ENCODE assay signal across 10 cellular contexts in the genomic region with DNA sequence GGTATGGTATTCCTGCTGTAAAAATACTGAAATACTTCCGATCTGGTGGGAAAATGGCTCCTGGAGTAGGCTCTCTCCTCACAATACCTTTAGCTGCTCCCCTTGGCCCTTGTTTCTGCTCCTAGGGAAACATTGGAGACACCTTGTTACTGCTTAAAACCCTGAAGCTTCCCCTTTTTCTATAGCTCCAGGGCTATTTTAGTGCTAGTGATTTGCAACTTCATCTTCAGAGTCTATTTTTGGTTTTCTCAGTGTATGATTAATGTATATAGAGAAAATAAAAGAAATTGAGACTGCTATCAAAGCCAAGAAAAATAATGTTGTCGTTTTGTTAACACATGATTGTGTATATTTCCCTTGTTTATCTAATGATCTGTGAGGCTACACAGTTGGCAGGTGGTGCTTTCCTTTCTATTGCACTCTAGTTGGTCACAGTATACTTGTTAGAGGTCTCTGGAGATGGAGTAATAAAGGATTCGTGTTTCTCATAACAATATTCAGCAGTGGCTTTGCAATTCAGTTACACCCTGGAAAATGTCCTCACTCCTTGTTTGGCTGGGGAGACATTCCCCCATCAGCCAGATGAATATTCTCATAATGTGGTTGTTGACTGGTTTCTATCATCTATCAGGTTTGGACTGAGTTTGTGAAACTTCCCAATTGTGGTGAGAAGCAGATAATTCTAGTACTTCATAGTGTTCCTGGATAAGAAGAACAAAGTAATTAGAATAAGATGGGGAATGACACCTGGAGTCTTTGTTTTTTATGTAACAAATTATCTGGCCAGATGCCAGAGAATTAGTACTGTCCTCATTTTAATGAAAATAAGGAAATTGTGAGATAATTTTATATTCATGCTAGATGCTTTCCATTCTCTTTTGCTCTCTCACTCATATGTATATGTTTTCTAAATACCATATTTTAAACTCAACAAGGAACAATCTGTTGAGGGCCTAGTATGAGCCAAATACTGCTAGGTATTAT. TPM values are rescaled to one million over a fixed set of nuclear protein-coding genes. Genes with fewer than 3 reads are reported as not detected.
DNase-seq lines count a peak whose midpoint lies in the region; ATAC-seq and TF ChIP-seq lines count a peak whose summit lies in the region.
"Had no signal": no experiment of that assay in that cellular context is flagged by ENCODE, and none has a peak within 500 bp of the region (broad histone marks: within the 10 kb centered on the region; RNA-seq: fewer than 3 reads in every experiment).

No MANE protein-coding gene starts in this region.

- WGBS in psoas muscle, 3 donors = 46 to 57% (median 56%) methylated on average over 3 of the region's 3 CpGs

- H3K4me3 Mint-ChIP-seq in activated T-helper 17 cell treated with anti-CD3 and anti-CD28 coated beads, Interleukin-2, amount 50 U/mL, for 72 hours = no peak overlapping the region

- intact Hi-C loops in psoas muscle (cut with DNase I) = no loop called here

- DNase-seq in NCI-H2107 (lab: John Stamatoyannopoulos, UW) = peak; percentile 76
- DNase-seq in activated CD4-positive, alpha-beta T cell treated with anti-CD3 and anti-CD28 coated beads for 4 hours = no peak
- no peak for DNase-seq in GOT3 (lab: John Stamatoyannopoulos, UW)
- no peak for DNase-seq in psoas muscle
- no peak for DNase-seq in foreskin fibroblast
- DNase-seq: left ventricle myocardium superior; stimulated activated CD4-positive, alpha-beta T cell treated with anti-CD3 and anti-CD28 coated beads, Interleukin-2, amount 100 ng/mL, for 48 hours had no signal

- POLR2A ChIA-PET in HEK293 (lab: Yijun Ruan, JAX) = no interaction called here

- H3K36me3 Mint-ChIP-seq in activated T-helper 17 cell treated with anti-CD3 and anti-CD28 coated beads, Interleukin-2, amount 50 U/mL, for 72 hours (ENCODE audit: low read depth) = no peaks in the 10 kb centered on the region

- no peaks in the 10 kb centered on the region for H3K27me3 Mint-ChIP-seq in activated T-helper 17 cell treated with anti-CD3 and anti-CD28 coated beads, Interleukin-2, amount 50 U/mL, for 72 hours

- CTCF ChIA-PET in HEK293 (lab: Yijun Ruan, JAX) = no interaction called here

- H3K4me3 ChIP-seq in HEK293 (ENCODE audit: low read depth, low read length) = no peak overlapping the region
- no peak overlapping the region for H3K4me3 ChIP-seq in neutrophil (ENCODE audit: low read depth in 1 of 2, low read length in 1 of 2)
- no peak overlapping the region for H3K4me3 ChIP-seq in psoas muscle
- H3K4me3 ChIP-seq in foreskin fibroblast (ENCODE audit: low read depth in 1 of 2, low read length in 2 of 2) = no peak overlapping the region

- no peaks in the 10 kb centered on the region for H3K9me3 Mint-ChIP-seq in activated T-helper 17 cell treated with anti-CD3 and anti-CD28 coated beads, Interleukin-2, amount 50 U/mL, for 72 hours

- H3K27me3 ChIP-seq in neutrophil = no peaks in the 10 kb centered on the region
- H3K27me3 ChIP-seq in psoas muscle (ENCODE audit: insufficient read depth in 3 of 3, low read length in 2 of 3) = no peaks in the 10 kb centered on the region

- H3K27ac ChIP-seq in HEK293 (ENCODE audit: extremely low read depth, low read depth, low read length) (no peak overlapping the region), neutrophil (peak overlapping the region; percentile 57), psoas muscle (no peak overlapping the region)

- H3K9me3 ChIP-seq in HEK293 (ENCODE audit: control insufficient read depth, insufficient read depth, low read depth, low read length) (no peaks in the 10 kb centered on the region), neutrophil (no peaks in the 10 kb centered on the region), psoas muscle (no peaks in the 10 kb centered on the region)

- H3K4me1 ChIP-seq in HEK293 (ENCODE audit: control insufficient read depth, insufficient read depth, low read length) (peaks cover 12% of the 10 kb centered on the region; the same call in 1 of the 2 replicates), neutrophil (ENCODE audit: control insufficient read depth in 1 of 2, insufficient read depth in 1 of 2, low read depth in 1 of 2, low read length in 1 of 2) (peaks cover 25 to 31% of the 10 kb centered on the region in 2 experiments), psoas muscle (no peaks in the 10 kb centered on the region)

- peak overlapping the region; percentile 12 for H3K27ac Mint-ChIP-seq in activated T-helper 17 cell treated with anti-CD3 and anti-CD28 coated beads, Interleukin-2, amount 50 U/mL, for 72 hours

- TF ChIP-seq CTCF in HEK293 (tag by site-specific recombination; IDR thresholded peaks at IDR 0.05) = no peak
- no peak for TF ChIP-seq CTCF in neutrophil (IDR thresholded peaks at IDR 0.05)
- no peak for TF ChIP-seq CTCF in psoas muscle (IDR thresholded peaks at IDR 0.05)
- TF ChIP-seq CTCF in foreskin fibroblast (IDR thresholded peaks at IDR 0.05; ENCODE audit: low read depth, low read length) = no peak

- H3K4me1 Mint-ChIP-seq in activated T-helper 17 cell treated with anti-CD3 and anti-CD28 coated beads, Interleukin-2, amount 50 U/mL, for 72 hours = peaks cover 21% of the 10 kb centered on the region

- H3K36me3 ChIP-seq in HEK293 (ENCODE audit: control insufficient read depth in 2 of 2, insufficient read depth in 1 of 2, low read length in 2 of 2) = no peaks in the 10 kb centered on the region
- H3K36me3 ChIP-seq in neutrophil = no peaks in the 10 kb centered on the region
- H3K36me3 ChIP-seq in psoas muscle (ENCODE audit: insufficient read depth in 1 of 2, low read depth in 1 of 2) = no peaks in the 10 kb centered on the region

- no peak for ATAC-seq in activated T-helper 17 cell treated with anti-CD3 and anti-CD28 coated beads, Interleukin-2, amount 50 U/mL, for 72 hours (replicated peaks)
- no peak for ATAC-seq in psoas muscle

TF ChIP-seq in HEK293, 187 proteins besides CTCF, POLR2A, EP300 and RAD21:
- no peak for TF ChIP-seq ZFHX2 (tag by site-specific recombination; conservative IDR thresholded peaks at IDR 0.05)
- TF ChIP-seq, protein P1, sequence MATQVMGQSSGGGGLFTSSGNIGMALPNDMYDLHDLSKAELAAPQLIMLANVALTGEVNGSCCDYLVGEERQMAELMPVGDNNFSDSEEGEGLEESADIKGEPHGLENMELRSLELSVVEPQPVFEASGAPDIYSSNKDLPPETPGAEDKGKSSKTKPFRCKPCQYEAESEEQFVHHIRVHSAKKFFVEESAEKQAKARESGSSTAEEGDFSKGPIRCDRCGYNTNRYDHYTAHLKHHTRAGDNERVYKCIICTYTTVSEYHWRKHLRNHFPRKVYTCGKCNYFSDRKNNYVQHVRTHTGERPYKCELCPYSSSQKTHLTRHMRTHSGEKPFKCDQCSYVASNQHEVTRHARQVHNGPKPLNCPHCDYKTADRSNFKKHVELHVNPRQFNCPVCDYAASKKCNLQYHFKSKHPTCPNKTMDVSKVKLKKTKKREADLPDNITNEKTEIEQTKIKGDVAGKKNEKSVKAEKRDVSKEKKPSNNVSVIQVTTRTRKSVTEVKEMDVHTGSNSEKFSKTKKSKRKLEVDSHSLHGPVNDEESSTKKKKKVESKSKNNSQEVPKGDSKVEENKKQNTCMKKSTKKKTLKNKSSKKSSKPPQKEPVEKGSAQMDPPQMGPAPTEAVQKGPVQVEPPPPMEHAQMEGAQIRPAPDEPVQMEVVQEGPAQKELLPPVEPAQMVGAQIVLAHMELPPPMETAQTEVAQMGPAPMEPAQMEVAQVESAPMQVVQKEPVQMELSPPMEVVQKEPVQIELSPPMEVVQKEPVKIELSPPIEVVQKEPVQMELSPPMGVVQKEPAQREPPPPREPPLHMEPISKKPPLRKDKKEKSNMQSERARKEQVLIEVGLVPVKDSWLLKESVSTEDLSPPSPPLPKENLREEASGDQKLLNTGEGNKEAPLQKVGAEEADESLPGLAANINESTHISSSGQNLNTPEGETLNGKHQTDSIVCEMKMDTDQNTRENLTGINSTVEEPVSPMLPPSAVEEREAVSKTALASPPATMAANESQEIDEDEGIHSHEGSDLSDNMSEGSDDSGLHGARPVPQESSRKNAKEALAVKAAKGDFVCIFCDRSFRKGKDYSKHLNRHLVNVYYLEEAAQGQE (tag by site-specific recombination; IDR thresholded peaks at IDR 0.05) = no peak
- no peak for TF ChIP-seq ZBTB17 (tag by site-specific recombination; IDR thresholded peaks at IDR 0.05)
- TF ChIP-seq ZBTB44 (tag by site-specific recombination; IDR thresholded peaks at IDR 0.05) = 0 out of 2 replicates have a peak, but pooled peaks have one; percentile 10
TF ChIP-seq in HEK293: peak in this region for 1.

RNA-seq across cellular contexts. Expression of gene CACYBP, which starts 44.8 kb away (rescaled TPM):
- total RNA-seq in activated T-helper 17 cell treated with anti-CD3 and anti-CD28 coated beads, Interleukin-2, amount 50 U/mL, for 72 hours = 100 to 1,000 TPM; 289 to 427 TPM
- 100 to 1,000 TPM in 1 of 4 donors, 10 to 100 TPM in 3; 69.4 to 113 (median 77.2) TPM for total RNA-seq in psoas muscle
- 100 to 1,000 TPM in 2 of 3 donors, 10 to 100 TPM in 1; 94.3 to 260 (median 156) TPM for polyA plus RNA-seq in psoas muscle
